ENCODE assay signal across 9 cellular contexts in genomic region chr19:6417713-6418561, GRCh38. TPM values are rescaled to one million over a fixed set of nuclear protein-coding genes. Genes with fewer than 3 reads are reported as not detected.
DNase-seq lines count a peak whose midpoint lies in the region; ATAC-seq and TF ChIP-seq lines count a peak whose summit lies in the region.
"Had no signal": no experiment of that assay in that cellular context is flagged by ENCODE, and none has a peak within 500 bp of the region (broad histone marks: within the 10 kb centered on the region; RNA-seq: fewer than 3 reads in every experiment).

No MANE protein-coding gene starts in this region.

- H4K20me1 ChIP-seq in OCI-LY7 (ENCODE audit: insufficient read depth, low read length) = peaks cover 19% of the 10 kb centered on the region

- no peaks in the 10 kb centered on the region for H3K9me3 Mint-ChIP-seq in activated CD8-positive, alpha-beta T cell treated with anti-CD3 and anti-CD28 coated beads for 36 hours
- H3K9me3 Mint-ChIP-seq in CD4-positive, alpha-beta memory T cell = peaks cover 0 to 1% (median 0%) of the 10 kb centered on the region in 8 donors
- H3K9me3 Mint-ChIP-seq in activated CD4-positive, alpha-beta T cell treated with anti-CD3 and anti-CD28 coated beads, Interleukin-2, amount 10 ng/mL, durations not matched to agents 24 days and 14 days = no peaks in the 10 kb centered on the region

- no peak overlapping the region for H2AFZ ChIP-seq in OCI-LY7 (ENCODE audit: low read length)

- peaks cover 37% of the 10 kb centered on the region for H3K79me2 ChIP-seq in OCI-LY7 (ENCODE audit: insufficient read depth, low read depth, low read length)

- H3K9me2 ChIP-seq in OCI-LY7 (ENCODE audit: insufficient read depth, low read length) = no peaks in the 10 kb centered on the region

- H3K36me3 Mint-ChIP-seq in activated CD8-positive, alpha-beta T cell treated with anti-CD3 and anti-CD28 coated beads for 36 hours (ENCODE audit: low read depth) = peaks cover 67% of the 10 kb centered on the region
- H3K36me3 Mint-ChIP-seq in CD4-positive, alpha-beta memory T cell = peaks cover 33 to 69% of the 10 kb centered on the region in 2 donors
- H3K36me3 Mint-ChIP-seq in activated CD4-positive, alpha-beta T cell treated with anti-CD3 and anti-CD28 coated beads, Interleukin-2, amount 10 ng/mL, durations not matched to agents 24 days and 14 days (ENCODE audit: low read depth) = peaks cover 70% of the 10 kb centered on the region

- H3K4me3 Mint-ChIP-seq in activated CD8-positive, alpha-beta T cell treated with anti-CD3 and anti-CD28 coated beads for 36 hours = no peak overlapping the region
- no peak overlapping the region for H3K4me3 Mint-ChIP-seq in CD4-positive, alpha-beta memory T cell
- no peak overlapping the region for H3K4me3 Mint-ChIP-seq in activated CD4-positive, alpha-beta T cell treated with anti-CD3 and anti-CD28 coated beads, Interleukin-2, amount 10 ng/mL, durations not matched to agents 24 days and 14 days

- peaks cover 18% of the 10 kb centered on the region for H3K4me1 Mint-ChIP-seq in activated CD8-positive, alpha-beta T cell treated with anti-CD3 and anti-CD28 coated beads for 36 hours (ENCODE audit: low read depth)
- H3K4me1 Mint-ChIP-seq in CD4-positive, alpha-beta memory T cell = peaks cover 5 to 16% (median 11%) of the 10 kb centered on the region in 4 donors
- H3K4me1 Mint-ChIP-seq in activated CD4-positive, alpha-beta T cell treated with anti-CD3 and anti-CD28 coated beads, Interleukin-2, amount 10 ng/mL, durations not matched to agents 24 days and 14 days = peaks cover 10% of the 10 kb centered on the region

- H3K36me3 ChIP-seq in OCI-LY7 (ENCODE audit: insufficient read depth, low read length) = peaks cover 98% of the 10 kb centered on the region
- H3K36me3 ChIP-seq in CD4-positive, alpha-beta memory T cell (ENCODE audit: insufficient read depth, low read length) = peaks cover 83% of the 10 kb centered on the region

- H3K4me2 ChIP-seq in OCI-LY7 (ENCODE audit: low read length) = no peak overlapping the region

- 0 out of 2 replicates have a peak, but pooled peaks have one; percentile 13 for TF ChIP-seq CTCF in OCI-LY7 (conservative IDR thresholded peaks at IDR 0.05; ENCODE audit: low read length)
- TF ChIP-seq CTCF in epithelial cell of esophagus (IDR thresholded peaks at IDR 0.05; ENCODE audit: insufficient read depth, low read depth, low read length, missing control alignments) = peak; percentile 5
- TF ChIP-seq CTCF in activated CD8-positive, alpha-beta T cell treated with anti-CD3 and anti-CD28 coated beads for 36 hours (IDR thresholded peaks at IDR 0.05) = no peak

- BruUV-seq in OCI-LY7 (replicated peaks; lab: Mats Ljungman, UMichigan) = no TSS peak

- POLR2A ChIA-PET in OCI-LY7 (lab: Charles Lee) = interaction anchor here (0.5 kb wide), 1 partner anchor 670 kb away, joined by 5 read pairs; no protein-coding TSS in a partner anchor
- POLR2A ChIA-PET in activated CD8-positive, alpha-beta T cell treated with anti-CD3 and anti-CD28 coated beads for 36 hours (lab: Charles Lee) = interaction anchor here (1.2 kb wide), 1 partner anchor 16 kb away, joined by 3 read pairs; no protein-coding TSS in a partner anchor
- POLR2A ChIA-PET in CD4-positive, alpha-beta memory T cell (lab: Charles Lee; ENCODE audit: partially characterized antibody) = no interaction called here

- no peak for ATAC-seq in activated CD8-positive, alpha-beta T cell treated with anti-CD3 and anti-CD28 coated beads for 36 hours
- no peak for ATAC-seq in GM18909 (IDR thresholded peaks at IDR 0.05; ENCODE audit: poor library complexity, unreplicated experiment)

- no peak overlapping the region for H3K4me3 ChIP-seq in OCI-LY7 (ENCODE audit: low read depth, low read length, poor library complexity, severe bottlenecking)
- no peak overlapping the region for H3K4me3 ChIP-seq in epithelial cell of esophagus (ENCODE audit: low read length)
- no peak overlapping the region for H3K4me3 ChIP-seq in CD4-positive, alpha-beta memory T cell (ENCODE audit: low read length in 2 of 2)

- no peaks in the 10 kb centered on the region for H3K27me3 ChIP-seq in CD4-positive, alpha-beta memory T cell (ENCODE audit: insufficient read depth, low read length)

- no peak overlapping the region for H3K27ac ChIP-seq in OCI-LY7 (ENCODE audit: low read depth, low read length, poor library complexity, severe bottlenecking)
- no peak overlapping the region for H3K27ac ChIP-seq in CD4-positive, alpha-beta memory T cell (ENCODE audit: low read depth, low read length)

- H3K27me3 Mint-ChIP-seq in activated CD8-positive, alpha-beta T cell treated with anti-CD3 and anti-CD28 coated beads for 36 hours = no peaks in the 10 kb centered on the region
- H3K27me3 Mint-ChIP-seq in CD4-positive, alpha-beta memory T cell = no peaks in the 10 kb centered on the region
- no peaks in the 10 kb centered on the region for H3K27me3 Mint-ChIP-seq in activated CD4-positive, alpha-beta T cell treated with anti-CD3 and anti-CD28 coated beads, Interleukin-2, amount 10 ng/mL, durations not matched to agents 24 days and 14 days

- CTCF ChIA-PET in OCI-LY7 (lab: Charles Lee; ENCODE audit: unreplicated experiment) = no interaction called here
- CTCF ChIA-PET in activated CD8-positive, alpha-beta T cell treated with anti-CD3 and anti-CD28 coated beads for 36 hours (lab: Charles Lee) = no interaction called here
- CTCF ChIA-PET in CD4-positive, alpha-beta memory T cell (lab: Charles Lee; ENCODE audit: partially characterized antibody) = no interaction called here

- no peak overlapping the region for H3K27ac Mint-ChIP-seq in activated CD8-positive, alpha-beta T cell treated with anti-CD3 and anti-CD28 coated beads for 36 hours
- H3K27ac Mint-ChIP-seq in CD4-positive, alpha-beta memory T cell = no peak overlapping the region
- H3K27ac Mint-ChIP-seq in activated CD4-positive, alpha-beta T cell treated with anti-CD3 and anti-CD28 coated beads, Interleukin-2, amount 10 ng/mL, durations not matched to agents 24 days and 14 days = no peak overlapping the region

- H3K4me1 ChIP-seq in OCI-LY7 (ENCODE audit: insufficient read depth, low read length, poor library complexity, severe bottlenecking) = peaks cover 8% of the 10 kb centered on the region
- peaks cover 16% of the 10 kb centered on the region for H3K4me1 ChIP-seq in CD4-positive, alpha-beta memory T cell (ENCODE audit: insufficient read depth, low read length)

- peak; percentile 60 for DNase-seq in Ammon's horn (ENCODE audit: low spot score)
- DNase-seq in OCI-LY7 (ENCODE audit: low spot score) = no peak
- no peak for DNase-seq in epithelial cell of esophagus (ENCODE audit: low read depth)
- peak; percentile 18 for DNase-seq in myocyte (ENCODE audit: low read depth)
- no peak for DNase-seq in activated CD8-positive, alpha-beta T cell treated with anti-CD3 and anti-CD28 coated beads for 36 hours
- DNase-seq in CD4-positive, alpha-beta memory T cell = no peak
- DNase-seq in activated CD4-positive, alpha-beta T cell treated with anti-CD3 and anti-CD28 coated beads, Interleukin-2, amount 10 ng/mL, durations not matched to agents 24 days and 14 days = no peak
- DNase-seq: NCI-H1930 had no signal

- intact Hi-C loops in OCI-LY7 (cut with micrococcal nuclease; ENCODE audit: unreplicated experiment) = no loop called here
- intact Hi-C loops in activated CD8-positive, alpha-beta T cell treated with anti-CD3 and anti-CD28 coated beads for 36 hours (cut with micrococcal nuclease) = no loop called here
- intact Hi-C loops in CD4-positive, alpha-beta memory T cell (cut with micrococcal nuclease) = no loop called here
- intact Hi-C loops in activated CD4-positive, alpha-beta T cell treated with anti-CD3 and anti-CD28 coated beads, Interleukin-2, amount 10 ng/mL, durations not matched to agents 24 days and 14 days (cut with micrococcal nuclease) = no loop called here

- H3K9me3 ChIP-seq in OCI-LY7 (ENCODE audit: low read length) = no peaks in the 10 kb centered on the region
- H3K9me3 ChIP-seq in CD4-positive, alpha-beta memory T cell (ENCODE audit: control insufficient read depth in 1 of 2, low read length in 2 of 2) = no peaks in the 10 kb centered on the region

RNA-seq across cellular contexts. Expression of gene KHSRP, which starts 6.7 kb away (rescaled TPM):
- total RNA-seq in OCI-LY7 (2014; rRNA removed; shearing (Covaris generic)) = 255 and 271 TPM in 2 replicates
- 468 and 499 TPM in 2 replicates for total RNA-seq in OCI-LY7 (2022)
- 75.7 and 87.6 TPM in 2 replicates for total RNA-seq in myocyte
- polyA plus RNA-seq in myocyte (2012) = 152 TPM
- total RNA-seq in activated CD8-positive, alpha-beta T cell treated with anti-CD3 and anti-CD28 coated beads for 36 hours = 100 to 1,000 TPM; 366 to 370 TPM
- total RNA-seq in CD4-positive, alpha-beta memory T cell = 100 to 1,000 TPM; 168 to 169 TPM
- polyA plus RNA-seq in CD4-positive, alpha-beta memory T cell = 10 to 100 TPM in 1 of 2 donors, 1 to 10 TPM in 1; 4.3 to 25.3 TPM
- 435 and 461 TPM in 2 replicates for total RNA-seq in activated CD4-positive, alpha-beta T cell treated with anti-CD3 and anti-CD28 coated beads, Interleukin-2, amount 10 ng/mL, durations not matched to agents 24 days and 14 days

RNA-seq across cellular contexts. Expression of gene SLC25A41, which starts 15.6 kb away (rescaled TPM):
- total RNA-seq in OCI-LY7 (2014; rRNA removed; shearing (Covaris generic)) = not detected in 2 replicates
- total RNA-seq in OCI-LY7 (2022) (not detected in 2 replicates), myocyte (not detected in 2 replicates)
- 0.21 TPM for polyA plus RNA-seq in myocyte (2012)
- not detected for total RNA-seq in activated CD8-positive, alpha-beta T cell treated with anti-CD3 and anti-CD28 coated beads for 36 hours
- not detected for total RNA-seq in CD4-positive, alpha-beta memory T cell
- not detected for polyA plus RNA-seq in CD4-positive, alpha-beta memory T cell
- 0.19 and 0.24 TPM in 2 replicates for total RNA-seq in activated CD4-positive, alpha-beta T cell treated with anti-CD3 and anti-CD28 coated beads, Interleukin-2, amount 10 ng/mL, durations not matched to agents 24 days and 14 days

RNA-seq across cellular contexts. Expression of gene GTF2F1, which starts 25.0 kb away (rescaled TPM):
- total RNA-seq in OCI-LY7 (2014; rRNA removed; shearing (Covaris generic)) = 31.1 and 44.4 TPM in 2 replicates
- total RNA-seq in OCI-LY7 (2022) (43.2 and 47.7 TPM in 2 replicates), myocyte (49.7 and 52.8 TPM in 2 replicates)
- polyA plus RNA-seq in myocyte (2012) = 61.7 TPM
- 10 to 100 TPM; 50.4 to 59.6 TPM for total RNA-seq in activated CD8-positive, alpha-beta T cell treated with anti-CD3 and anti-CD28 coated beads for 36 hours
- 10 to 100 TPM; 56.3 to 57.7 TPM for total RNA-seq in CD4-positive, alpha-beta memory T cell
- polyA plus RNA-seq in CD4-positive, alpha-beta memory T cell = 10 to 100 TPM in 1 of 2 donors, 1 to 10 TPM in 1; 6.6 to 27.5 TPM
- total RNA-seq in activated CD4-positive, alpha-beta T cell treated with anti-CD3 and anti-CD28 coated beads, Interleukin-2, amount 10 ng/mL, durations not matched to agents 24 days and 14 days = 60.7 and 63.5 TPM in 2 replicates

RNA-seq across cellular contexts. Expression of gene SLC25A23, which starts 41.7 kb away (rescaled TPM):
- total RNA-seq in OCI-LY7 (2014; rRNA removed; shearing (Covaris generic)) = 48.4 and 50.9 TPM in 2 replicates
- total RNA-seq in OCI-LY7 (2022) (65.5 and 65.7 TPM in 2 replicates), myocyte (29.9 and 33.9 TPM in 2 replicates)
- polyA plus RNA-seq in myocyte (2012) = 33.5 TPM
- 10 to 100 TPM; 11.9 to 12.1 TPM for total RNA-seq in activated CD8-positive, alpha-beta T cell treated with anti-CD3 and anti-CD28 coated beads for 36 hours
- 10 to 100 TPM; 24.9 to 25.5 TPM for total RNA-seq in CD4-positive, alpha-beta memory T cell
- 10 to 100 TPM in 1 of 2 donors, 1 to 10 TPM in 1; 8.2 to 24.3 TPM for polyA plus RNA-seq in CD4-positive, alpha-beta memory T cell
- 21.0 and 22.0 TPM in 2 replicates for total RNA-seq in activated CD4-positive, alpha-beta T cell treated with anti-CD3 and anti-CD28 coated beads, Interleukin-2, amount 10 ng/mL, durations not matched to agents 24 days and 14 days

RNA-seq across cellular contexts. Expression of gene PSPN, which starts 42.2 kb away (rescaled TPM):
- 1.4 and 1.6 TPM in 2 replicates for total RNA-seq in OCI-LY7 (2014; rRNA removed; shearing (Covaris generic))
- total RNA-seq in OCI-LY7 (2022) = 2.1 and 2.9 TPM in 2 replicates
- total RNA-seq in myocyte = 0.91 and 2.9 TPM in 2 replicates
- 1.5 TPM for polyA plus RNA-seq in myocyte (2012)
- total RNA-seq in activated CD8-positive, alpha-beta T cell treated with anti-CD3 and anti-CD28 coated beads for 36 hours = 1 to 10 TPM; 1.2 to 1.4 TPM
- 1 to 10 TPM; 4.6 to 5.2 TPM for total RNA-seq in CD4-positive, alpha-beta memory T cell
- polyA plus RNA-seq in CD4-positive, alpha-beta memory T cell = under 1 TPM; 0.38 to 0.61 TPM
- total RNA-seq in activated CD4-positive, alpha-beta T cell treated with anti-CD3 and anti-CD28 coated beads, Interleukin-2, amount 10 ng/mL, durations not matched to agents 24 days and 14 days = 1.5 and 1.8 TPM in 2 replicates

Comparison
In these comparisons a context has a peak if more than half of its experiments do, and no peak if none do; other contexts are left out.
1. DNase-seq: peak in Ammon's horn (single experiment) and myocyte (single experiment); none in OCI-LY7 (single experiment), epithelial cell of esophagus (single experiment), activated CD8-positive, alpha-beta T cell treated with anti-CD3 and anti-CD28 coated beads for 36 hours (single experiment), CD4-positive, alpha-beta memory T cell (0 of 5) and activated CD4-positive, alpha-beta T cell treated with anti-CD3 and anti-CD28 coated beads, Interleukin-2, amount 10 ng/mL, durations not matched to agents 24 days and 14 days (single experiment).